Comparison of ENCODE assay signal across 8 cellular contexts in the genomic region with DNA sequence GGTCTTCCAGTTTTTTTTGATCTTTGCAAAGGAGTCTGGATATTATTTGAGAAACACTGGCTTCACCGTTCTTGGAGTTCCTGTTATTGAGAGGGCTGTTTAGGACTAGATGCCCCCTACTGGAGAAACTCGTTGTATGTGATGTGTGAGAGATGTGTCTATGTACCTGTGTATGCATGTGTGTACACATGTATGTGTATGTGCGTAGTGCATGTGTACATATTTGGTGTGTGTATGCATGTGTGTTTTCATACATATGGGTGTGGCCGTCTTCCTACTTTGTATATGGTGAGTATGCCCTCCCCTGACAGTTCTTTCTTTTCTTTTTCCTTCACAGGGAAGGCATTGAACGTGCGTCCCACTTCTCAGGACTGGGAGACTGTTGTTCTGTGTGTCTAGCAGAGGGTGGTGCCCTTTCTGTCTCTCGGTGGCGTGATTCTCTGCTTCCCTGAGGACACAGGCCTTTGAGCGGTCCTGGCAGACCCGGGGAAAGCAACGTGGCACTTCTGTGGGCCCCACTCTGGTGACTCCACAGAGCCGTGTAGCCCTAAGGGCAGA. TPM values are rescaled to one million over a fixed set of nuclear protein-coding genes. Genes with fewer than 3 reads are reported as not detected.
DNase-seq lines count a peak whose midpoint lies in the region; ATAC-seq, FAIRE-seq and TF ChIP-seq lines count a peak whose summit lies in the region.

No MANE protein-coding gene starts in this region.

- ATAC-seq in HG02763 (IDR thresholded peaks at IDR 0.05; ENCODE audit: unreplicated experiment), result no peak

- H3K36me3 Mint-ChIP-seq in osteocyte (ENCODE audit: unreplicated experiment), result no peaks in the 10 kb centered on the region

- TF ChIP-seq CTCF in osteocyte (IDR thresholded peaks at IDR 0.05), result peak; percentile 76

- H3K27ac Mint-ChIP-seq in osteocyte (ENCODE audit: unreplicated experiment), result no peak overlapping the region

- no peaks in the 10 kb centered on the region for H3K27me3 Mint-ChIP-seq in osteocyte (ENCODE audit: unreplicated experiment)

- peak; percentile 98 for FAIRE-seq in GM19239 (lab: Jason Lieb, UNC)

- no peak overlapping the region for H3K4me3 Mint-ChIP-seq in osteocyte (ENCODE audit: unreplicated experiment)

- no peaks in the 10 kb centered on the region for H3K9me3 Mint-ChIP-seq in osteocyte (ENCODE audit: unreplicated experiment)

- peaks cover 10% of the 10 kb centered on the region for H3K4me1 Mint-ChIP-seq in osteocyte (ENCODE audit: unreplicated experiment)

- DNase-seq in DMS 273 (lab: John Stamatoyannopoulos, UW; ENCODE audit: unreplicated experiment), result peak; percentile 67
- peak; percentile 67 for DNase-seq in GM19239 (ENCODE audit: insufficient read length, low spot score)
- peak; percentile 78 for DNase-seq in MV-4-11 (lab: John Stamatoyannopoulos, UW)
- peak in 3 of 5 donors; percentile 32 to 78 (median 36) for DNase-seq in T-helper 1 cell
- DNase-seq in fibroblast of peridontal ligament (ENCODE audit: extremely low read depth), result peak; percentile 83
- no peak for DNase-seq in osteocyte (ENCODE audit: extremely low spot score, unreplicated experiment)
- DNase-seq in effector CD8-positive, alpha-beta T cell (lab: John Stamatoyannopoulos, UW), result no peak

RNA-seq across cellular contexts. Expression of gene CALHM3, which starts 3.0 kb away (rescaled TPM):
- total RNA-seq in osteocyte, result not detected in 2 replicates

RNA-seq across cellular contexts. Expression of gene NEURL1, which starts 11.5 kb away (rescaled TPM):
- 1.0 and 2.5 TPM in 2 replicates for total RNA-seq in osteocyte

RNA-seq across cellular contexts. Expression of gene CALHM1, which starts 23.4 kb away (rescaled TPM):
- total RNA-seq in osteocyte, result not detected in 2 replicates

RNA-seq across cellular contexts. Expression of gene CALHM2, which starts 29.9 kb away (rescaled TPM):
- 1.9 and 2.1 TPM in 2 replicates for total RNA-seq in osteocyte

Comparison
In these comparisons a context has a peak if more than half of its experiments do, and no peak if none do; other contexts are left out.
1. DNase-seq: peak in DMS 273 (single experiment), GM19239 (single experiment), MV-4-11 (single experiment), T-helper 1 cell (3 of 5) and fibroblast of peridontal ligament (single experiment); none in osteocyte (single experiment) and effector CD8-positive, alpha-beta T cell (single experiment).